1 cellular context compared by ENCODE assay signal in genomic region chr9:137004285-137004684, GRCh38.
TF ChIP-seq lines count a peak whose summit lies in the region.

No MANE protein-coding gene starts in this region.

TF ChIP-seq in Ishikawa, 13 proteins besides CTCF, POLR2A, EP300 and RAD21:
- 0 out of 2 replicates have a peak, but pooled peaks have one; percentile 25 for TF ChIP-seq MAX (IDR thresholded peaks at IDR 0.05)
